ENCODE assay signal across 14 cellular contexts in the genomic region with DNA sequence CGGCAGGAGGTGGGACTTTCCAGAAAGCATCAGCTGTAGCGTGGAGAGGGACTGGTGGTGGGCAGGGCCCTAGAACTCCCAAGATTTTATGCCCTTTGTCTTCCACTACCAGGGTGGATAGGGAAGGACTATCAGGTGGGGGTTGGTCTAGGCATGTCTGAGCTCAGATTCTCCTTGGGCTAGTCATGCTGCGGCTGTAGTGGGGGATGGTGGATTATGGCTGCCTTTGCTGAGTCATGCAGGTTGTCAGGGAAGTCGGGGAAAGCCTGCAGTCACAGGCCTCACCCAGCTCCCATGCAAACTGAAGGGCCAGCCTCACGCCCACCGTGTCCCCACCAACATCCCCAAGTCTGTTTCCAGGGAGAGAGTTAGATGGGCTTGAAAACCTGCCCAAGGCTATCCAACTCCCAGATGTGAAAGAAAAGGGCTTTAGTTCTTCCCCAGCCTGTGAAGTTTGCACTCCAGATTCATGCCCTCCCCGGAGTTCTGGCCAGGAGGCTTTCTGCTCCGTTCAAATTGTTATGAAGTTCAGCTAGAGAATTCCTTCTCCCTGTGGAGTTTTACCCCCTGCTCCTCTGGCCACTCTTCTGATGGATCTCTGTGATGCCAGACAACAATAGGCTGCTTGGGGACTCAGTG. TPM values are rescaled to one million over a fixed set of nuclear protein-coding genes. Genes with fewer than 3 reads are reported as not detected.
DNase-seq lines count a peak whose midpoint lies in the region; ATAC-seq and TF ChIP-seq lines count a peak whose summit lies in the region.
"Had no signal": no experiment of that assay in that cellular context is flagged by ENCODE, and none has a peak within 500 bp of the region (broad histone marks: within the 10 kb centered on the region; RNA-seq: fewer than 3 reads in every experiment).

No MANE protein-coding gene starts in this region.

- no peaks in the 10 kb centered on the region for H3K36me3 ChIP-seq in HUES6 (ENCODE audit: control insufficient read depth, insufficient read depth, low read length)
- H3K36me3 ChIP-seq: Peyer's patch had no signal

- peaks cover 13% of the 10 kb centered on the region for H3K9me3 ChIP-seq in HUES6 (ENCODE audit: control insufficient read depth, insufficient read depth, low read depth, low read length)
- H3K9me3 ChIP-seq: Peyer's patch had no signal

- no peak for ATAC-seq in GM21576 (IDR thresholded peaks at IDR 0.05; ENCODE audit: unreplicated experiment)

- peaks cover 14% of the 10 kb centered on the region for H3K4me1 ChIP-seq in HUES6 (ENCODE audit: control insufficient read depth, insufficient read depth, low read length)
- H3K4me1 ChIP-seq: Peyer's patch had no signal

- DNase-seq in ACHN (peak; percentile 41), astrocyte of the cerebellum (ENCODE audit: low read depth) (peak; percentile 33), iPS-NIHi7 (ENCODE audit: extremely low spot score) (peak; percentile 36), HuH-7 (ENCODE audit: low spot score) (no peak), cerebellum (ENCODE audit: low spot score) (no peak)
- no peak for DNase-seq in stimulated activated CD4-positive, alpha-beta T cell treated with anti-CD3 and anti-CD28 coated beads, Interleukin-2, amount 100 ng/mL, for 24 hours
- DNase-seq: activated CD4-positive, alpha-beta T cell treated with anti-CD3 and anti-CD28 coated beads, Interleukin-2, amount 50 U/mL, for 1 hour; naive B cell; NCI-H1436 treated with DMSO at 0.1 percent for 48 hours; Peyer's patch had no signal

- H3K4me3 ChIP-seq in HUES6 (ENCODE audit: low read depth, low read length) (no peak overlapping the region; the same call in 1 of the 2 replicates), astrocyte of the cerebellum (ENCODE audit: low read depth, low read length) (no peak overlapping the region)
- H3K4me3 ChIP-seq: Peyer's patch had no signal

- in situ Hi-C loops in ACHN (cut with HindIII; ENCODE audit: low pct_ligation_motif_present, low pct_unique_long_range_greater_than_20kb, low sequenced_read_pairs), result no loop called here
- in situ Hi-C loops in astrocyte of the cerebellum (cut with HindIII; ENCODE audit: low sequenced_read_pairs), result no loop called here

- no peak for TF ChIP-seq CTCF in astrocyte of the cerebellum (IDR thresholded peaks at IDR 0.05; ENCODE audit: low read depth, low read length, missing control alignments)

- H3K27me3 ChIP-seq in HUES6 (ENCODE audit: control insufficient read depth, insufficient read depth, low read length), result no peaks in the 10 kb centered on the region
- H3K27me3 ChIP-seq: Peyer's patch had no signal

- peak overlapping the region; percentile 81; the same call in 1 of the 2 replicates for H3K27ac ChIP-seq in HUES6 (ENCODE audit: low read depth, low read length)
- H3K27ac ChIP-seq: Peyer's patch had no signal

- peak overlapping the region; percentile 45 for H3K9ac ChIP-seq in HUES6 (ENCODE audit: low read length)

RNA-seq across cellular contexts. Expression of gene MEPE, which starts 13.4 kb away (rescaled TPM):
- not detected for total RNA-seq in cerebellum
- total RNA-seq: Peyer's patch, urinary bladder had no signal

RNA-seq across cellular contexts. Expression of gene IBSP, which starts 20.0 kb away (rescaled TPM):
- 0.27 TPM for total RNA-seq in cerebellum
- total RNA-seq: frontal cortex, Peyer's patch, urinary bladder had no signal

Comparison
In these comparisons a context has a peak if more than half of its experiments do, and no peak if none do; other contexts are left out.
1. DNase-seq: peak in ACHN (single experiment), astrocyte of the cerebellum (single experiment) and iPS-NIHi7 (single experiment); none in stimulated activated CD4-positive, alpha-beta T cell treated with anti-CD3 and anti-CD28 coated beads, Interleukin-2, amount 100 ng/mL, for 24 hours (0 of 2), HuH-7 (single experiment) and cerebellum (single experiment).